1 cellular context compared by ENCODE assay signal in genomic region chr6:53358440-53359087, GRCh38.
TF ChIP-seq lines count a peak whose summit lies in the region.

No MANE protein-coding gene starts in this region.

TF ChIP-seq in K562, 482 proteins besides CTCF, POLR2A, EP300 and RAD21 (continued from another document and continues in another):
- TF ChIP-seq IRF9 (tag; IDR thresholded peaks at IDR 0.05) (no peak), IFI16 (CRISPR knock-in tag; IDR thresholded peaks at IDR 0.05) (no peak), PHF21A (IDR thresholded peaks at IDR 0.05; ENCODE audit: borderline replicate concordance, low read depth) (no peak), ZNF274 (IDR thresholded peaks at IDR 0.05; ENCODE audit: borderline replicate concordance, low read depth, low read length) (no peak), ATF7 (IDR thresholded peaks at IDR 0.05) (no peak), FIP1L1 (IDR thresholded peaks at IDR 0.05; ENCODE audit: low read depth, low read length, poor library complexity, severe bottlenecking) (no peak), KDM2B (CRISPR knock-in tag; IDR thresholded peaks at IDR 0.05) (no peak), L3MBTL2 (IDR thresholded peaks at IDR 0.05) (peak; percentile 88), ZNF253 (CRISPR knock-in tag; conservative IDR thresholded peaks at IDR 0.05) (no peak), ZFP30 (CRISPR knock-in tag; IDR thresholded peaks at IDR 0.05; ENCODE audit: borderline replicate concordance) (no peak), ZC3H11A (IDR thresholded peaks at IDR 0.05; ENCODE audit: low read depth, low read length) (no peak), U2AF1 (optimal IDR thresholded peaks at IDR 0.05; ENCODE audit: low read depth, low read length) (no peak), REST (CRISPR knock-in tag; IDR thresholded peaks at IDR 0.05; ENCODE audit: low read depth) (no peak), PHF20 (IDR thresholded peaks at IDR 0.05; ENCODE audit: partially characterized antibody) (no peak), ASH1L (IDR thresholded peaks at IDR 0.05; ENCODE audit: borderline replicate concordance, low read depth, partially characterized antibody) (no peak), RFX1 (IDR thresholded peaks at IDR 0.05) (no peak), ZNF12 (CRISPR knock-in tag; IDR thresholded peaks at IDR 0.05) (no peak), ARNT (IDR thresholded peaks at IDR 0.05) (peak in 1 of 2 experiments; percentile 59; a peak in 1 of 4 replicates), FOSL1 (tag; conservative IDR thresholded peaks at IDR 0.05) (0 out of 2 replicates have a peak, but pooled peaks have one; percentile 5), MCM5 (IDR thresholded peaks at IDR 0.05; ENCODE audit: low read depth) (no peak), NFRKB (IDR thresholded peaks at IDR 0.05; ENCODE audit: low read depth) (peak; percentile 92), ETS1 (conservative IDR thresholded peaks at IDR 0.05; ENCODE audit: control insufficient read depth, low read depth, low read length) (no peak), STAT5B (CRISPR knock-in tag; IDR thresholded peaks at IDR 0.05) (no peak), TOE1 (IDR thresholded peaks at IDR 0.05; ENCODE audit: borderline replicate concordance) (no peak), TOE1 (CRISPR knock-in tag; IDR thresholded peaks at IDR 0.05; ENCODE audit: borderline replicate concordance, low read depth) (no peak), RBM17 (IDR thresholded peaks at IDR 0.05; ENCODE audit: borderline replicate concordance, low read depth, low read length) (no peak), ZNF507 (tag; conservative IDR thresholded peaks at IDR 0.05) (no peak), PATZ1 (CRISPR knock-in tag; IDR thresholded peaks at IDR 0.05; ENCODE audit: borderline replicate concordance) (no peak), CBFA2T2 (conservative IDR thresholded peaks at IDR 0.05) (no peak), ZBTB43 (CRISPR knock-in tag; IDR thresholded peaks at IDR 0.05) (no peak), RUNX1 (IDR thresholded peaks at IDR 0.05; ENCODE audit: low read depth) (no peak), MIER1 (IDR thresholded peaks at IDR 0.05; ENCODE audit: low read depth) (no peak), MITF (IDR thresholded peaks at IDR 0.05) (no peak), PRPF4 (IDR thresholded peaks at IDR 0.05; ENCODE audit: insufficient read depth, low read depth, low read length, poor library complexity, severe bottlenecking) (no peak), CEBPB (tag; IDR thresholded peaks at IDR 0.05) (no peak), ELF2 (CRISPR knock-in tag; IDR thresholded peaks at IDR 0.05) (no peak), CREB3 (tag; conservative IDR thresholded peaks at IDR 0.05; ENCODE audit: low read depth) (peak; percentile 92; the same call in 1 of the 2 replicates), RCOR1 (IDR thresholded peaks at IDR 0.05; ENCODE audit: borderline replicate concordance in 1 of 2, low read depth in 2 of 2, low read length in 2 of 2) (0 out of 4 replicates have a peak, but pooled peaks of 1 of the 2 experiments have one; percentile 17), PML (IDR thresholded peaks at IDR 0.05; ENCODE audit: low read length) (no peak), RREB1 (CRISPR knock-in tag; IDR thresholded peaks at IDR 0.05) (no peak), NFE2 (IDR thresholded peaks at IDR 0.05; ENCODE audit: low read depth) (no peak), ZNF551 (CRISPR knock-in tag; IDR thresholded peaks at IDR 0.05) (no peak), CREM (IDR thresholded peaks at IDR 0.05; ENCODE audit: low read depth) (no peak), CBX1 (IDR thresholded peaks at IDR 0.05; ENCODE audit: low read depth) (no peak), SIN3A (IDR thresholded peaks at IDR 0.05; ENCODE audit: borderline replicate concordance in 2 of 2, control insufficient read depth in 1 of 2, low read depth in 2 of 2, low read length in 2 of 2) (no peak), BRF2 (IDR thresholded peaks at IDR 0.05; ENCODE audit: borderline replicate concordance, insufficient read depth, insufficient read length) (no peak), ZSCAN29 (IDR thresholded peaks at IDR 0.05) (no peak), ERF (CRISPR knock-in tag; IDR thresholded peaks at IDR 0.05) (no peak), KLF13 (tag; IDR thresholded peaks at IDR 0.05; ENCODE audit: borderline replicate concordance, low read depth) (0 out of 2 replicates have a peak, but pooled peaks have one; percentile 17)
